ENCODE assay signal across 8 cellular contexts in the genomic region with DNA sequence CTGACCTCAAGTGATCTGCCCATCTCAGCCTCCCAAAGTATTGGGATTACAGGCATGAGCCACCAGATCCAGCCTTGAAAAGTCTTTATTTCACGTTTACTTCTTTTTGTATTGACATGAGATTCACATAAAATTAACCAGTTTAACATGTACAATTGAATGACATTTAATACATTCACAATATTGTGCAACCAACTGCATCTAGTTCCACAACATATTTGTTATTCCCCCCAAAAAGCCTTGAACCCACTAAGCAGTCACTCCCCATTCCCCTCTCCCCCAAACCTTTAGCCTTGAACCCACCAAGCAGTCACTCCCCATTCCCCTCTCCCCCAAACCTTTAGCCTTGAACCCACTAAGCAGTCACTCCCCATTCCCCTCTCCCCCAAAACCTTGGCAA.
"Had no signal": no experiment of that assay in that cellular context is flagged by ENCODE, and none has a peak within 500 bp of the region (broad histone marks: within the 10 kb centered on the region; RNA-seq: fewer than 3 reads in every experiment).

No MANE protein-coding gene starts in this region.

- DNase-seq: GDM1, GF-D8 had no signal

- FAIRE-seq: G401.6, GM12878, GM12891, GM12892, GM18507, GM19239 had no signal

- ATAC-seq: GM12878 had no signal

- H3K4me3 ChIP-seq: GM12878 had no signal
